ENCODE assay signal across 1 cellular context in genomic region chr16:53771655-53772497, GRCh38.
TF ChIP-seq lines count a peak whose summit lies in the region.

No MANE protein-coding gene starts in this region.

TF ChIP-seq in IMR-90, 13 proteins besides CTCF, POLR2A, EP300 and RAD21:
- no peak for TF ChIP-seq RCOR1 (IDR thresholded peaks at IDR 0.05; ENCODE audit: insufficient replicate concordance, low read length)
- TF ChIP-seq CEBPB (IDR thresholded peaks at IDR 0.05; ENCODE audit: low read depth, low read length): peak; percentile 1; the same call in 1 of the 2 replicates
